18 cellular contexts compared by ENCODE assay signal in the genomic region with DNA sequence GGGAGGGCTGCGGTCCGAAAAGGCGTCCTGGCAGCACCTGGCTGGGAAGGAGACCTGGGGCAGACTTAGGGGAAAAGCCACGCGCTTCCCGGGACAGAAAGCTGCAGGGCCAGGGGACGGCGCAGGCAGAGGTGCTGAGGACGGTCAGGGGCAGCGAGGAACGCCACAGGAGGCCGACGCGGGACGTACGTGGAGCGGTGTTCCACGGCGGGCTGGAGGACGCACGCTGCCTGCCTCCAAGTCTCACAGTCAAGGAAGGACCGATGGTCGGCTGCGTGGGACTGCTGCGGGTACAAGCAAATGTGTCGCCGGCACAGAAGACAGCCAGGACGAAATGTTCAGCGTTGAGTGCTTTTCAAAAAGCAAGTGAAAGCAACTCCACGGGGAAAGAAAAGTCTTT.
DNase-seq lines count a peak whose midpoint lies in the region; ATAC-seq and TF ChIP-seq lines count a peak whose summit lies in the region.
"Had no signal": no experiment of that assay in that cellular context is flagged by ENCODE, and none has a peak within 500 bp of the region (broad histone marks: within the 10 kb centered on the region; RNA-seq: fewer than 3 reads in every experiment).

No MANE protein-coding gene starts in this region.

- H3K27ac Mint-ChIP-seq in CD4-positive, alpha-beta T cell: peak overlapping the region; percentile 80
- H3K27ac Mint-ChIP-seq: CD8-positive, alpha-beta T cell had no signal

- no peaks in the 10 kb centered on the region for H3K27me3 Mint-ChIP-seq in CD4-positive, alpha-beta T cell

- H3K27ac ChIP-seq in right atrium auricular region (no peak overlapping the region), lower lobe of right lung (no peak overlapping the region), spleen (no peak overlapping the region)
- H3K27ac ChIP-seq in CD4-positive, alpha-beta T cell (ENCODE audit: low read depth, low read length): no peak overlapping the region
- H3K27ac ChIP-seq: HL-60 had no signal

- no peak for ATAC-seq in left ventricle myocardium superior
- no peak for ATAC-seq in CD4-positive, alpha-beta T cell (ENCODE audit: poor library complexity)
- no peak for ATAC-seq in lower lobe of right lung
- ATAC-seq: CD8-positive, alpha-beta T cell had no signal

- POLR2A ChIA-PET in CD4-positive, alpha-beta T cell (lab: Charles Lee): no interaction called here

- DNase-seq in left ventricle myocardium superior: peak; percentile 18
- no peak for DNase-seq in right atrium auricular region (ENCODE audit: low spot score)
- DNase-seq in CD4-positive, alpha-beta T cell: no peak
- DNase-seq in lower lobe of right lung: peak; percentile 41
- DNase-seq in spleen: peak; percentile 72
- DNase-seq in NCI-H2196 treated with DMSO at 0.1 percent for 48 hours (lab: John Stamatoyannopoulos, UW; ENCODE audit: unreplicated experiment): no peak
- no peak for DNase-seq in iPS-NIHi11 (ENCODE audit: low spot score)
- no peak for DNase-seq in head of caudate nucleus
- DNase-seq: ACHN, C1 segment of cervical spinal cord, COR-L47, DMS153, DMS79 treated with DMSO at 0.1 percent for 48 hours, EL, GOT3 had no signal

- 95 to 98% (median 97%) methylated on average over 30 of the region's 30 CpGs for WGBS in spleen, 5 donors

- H3K9me3 ChIP-seq in right atrium auricular region: no peaks in the 10 kb centered on the region
- H3K9me3 ChIP-seq in CD4-positive, alpha-beta T cell (ENCODE audit: control insufficient read depth, low read length): no peaks in the 10 kb centered on the region
- no peaks in the 10 kb centered on the region for H3K9me3 ChIP-seq in lower lobe of right lung
- no peaks in the 10 kb centered on the region for H3K9me3 ChIP-seq in spleen
- H3K9me3 ChIP-seq: HAP-1 had no signal

- peaks cover 0 to 46% of the 10 kb centered on the region in 2 donors for H3K4me1 ChIP-seq in right atrium auricular region
- peaks cover 23% of the 10 kb centered on the region for H3K4me1 ChIP-seq in lower lobe of right lung
- H3K4me1 ChIP-seq in spleen: peaks cover 3 to 96% (median 43%) of the 10 kb centered on the region in 6 donors
- H3K4me1 ChIP-seq: HAP-1 had no signal

- TF ChIP-seq CTCF in right atrium auricular region (IDR thresholded peaks at IDR 0.05): no peak
- no peak for TF ChIP-seq CTCF in CD4-positive, alpha-beta T cell (IDR thresholded peaks at IDR 0.05)
- no peak for TF ChIP-seq CTCF in lower lobe of right lung (IDR thresholded peaks at IDR 0.05)
- no peak for TF ChIP-seq CTCF in spleen (IDR thresholded peaks at IDR 0.05 in 8 of 11, conservative IDR thresholded peaks at IDR 0.05 in 3 of 11)

- intact Hi-C loops in left ventricle myocardium superior (cut with micrococcal nuclease): no loop called here
- intact Hi-C loops in CD4-positive, alpha-beta T cell (cut with DNase I, micrococcal nuclease): no loop called here
- intact Hi-C loops in lower lobe of right lung (cut with DNase I): no loop called here
- intact Hi-C loops in spleen (cut with DNase I; ENCODE audit: low total_unique reads): no loop called here
- intact Hi-C loops in head of caudate nucleus (cut with DNase I): no loop called here

- TF ChIP-seq POLR2A in spleen (IDR thresholded peaks at IDR 0.05): no peak

- H3K4me3 Mint-ChIP-seq in CD4-positive, alpha-beta T cell: peak overlapping the region; percentile 20
- H3K4me3 Mint-ChIP-seq: CD8-positive, alpha-beta T cell had no signal

- no peaks in the 10 kb centered on the region for H3K9me3 Mint-ChIP-seq in CD4-positive, alpha-beta T cell
- H3K9me3 Mint-ChIP-seq: CD8-positive, alpha-beta T cell had no signal

- CTCF ChIA-PET in CD4-positive, alpha-beta T cell (lab: Charles Lee): no interaction called here

- H3K36me3 ChIP-seq in right atrium auricular region (no peaks in the 10 kb centered on the region), lower lobe of right lung (no peaks in the 10 kb centered on the region), spleen (peaks cover 0 to 54% (median 0%) of the 10 kb centered on the region in 6 donors)
- H3K36me3 ChIP-seq: HAP-1 had no signal

- peaks cover 39% of the 10 kb centered on the region for H3K4me1 Mint-ChIP-seq in CD4-positive, alpha-beta T cell (ENCODE audit: low read depth)

- peaks cover 71% of the 10 kb centered on the region for H3K36me3 Mint-ChIP-seq in CD4-positive, alpha-beta T cell (ENCODE audit: low read depth)

- H3K4me3 ChIP-seq in right atrium auricular region (no peak overlapping the region), lower lobe of right lung (no peak overlapping the region), spleen (no peak overlapping the region)
- H3K4me3 ChIP-seq: HAP-1 had no signal

- H3K27me3 ChIP-seq in right atrium auricular region: no peaks in the 10 kb centered on the region
- no peaks in the 10 kb centered on the region for H3K27me3 ChIP-seq in CD4-positive, alpha-beta T cell (ENCODE audit: control insufficient read depth, insufficient read depth, low read length)
- H3K27me3 ChIP-seq in lower lobe of right lung (ENCODE audit: low read depth): no peaks in the 10 kb centered on the region
- H3K27me3 ChIP-seq in spleen (replicated peaks in 1 of 7): no peaks in the 10 kb centered on the region

Comparison
In these comparisons a context has a peak if more than half of its experiments do, and no peak if none do; other contexts are left out.
1. DNase-seq: peak in left ventricle myocardium superior (single experiment), lower lobe of right lung (single experiment) and spleen (single experiment); none in right atrium auricular region (single experiment), CD4-positive, alpha-beta T cell (0 of 10), NCI-H2196 treated with DMSO at 0.1 percent for 48 hours (single experiment), iPS-NIHi11 (single experiment) and head of caudate nucleus (0 of 42).